1 cellular context compared by ENCODE assay signal in the genomic region with DNA sequence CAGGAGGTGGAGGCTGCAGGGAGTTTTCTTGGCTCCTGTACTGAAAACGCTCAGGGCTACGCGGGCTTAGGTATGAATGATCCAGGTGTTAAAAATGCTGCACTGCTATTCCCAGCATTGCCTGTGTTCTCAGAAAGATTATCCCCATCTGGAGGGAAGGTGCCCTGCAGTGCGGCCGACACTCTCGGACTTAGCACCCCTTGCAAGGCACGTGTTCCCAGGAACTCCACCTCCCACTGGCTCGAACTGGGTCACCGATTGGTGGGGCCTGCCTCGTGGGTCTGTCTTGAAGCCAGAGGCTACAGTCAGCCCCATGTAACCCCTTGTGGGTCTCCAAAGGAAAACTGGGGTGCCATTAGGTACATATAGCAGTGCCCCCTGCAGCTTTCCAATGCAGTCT.
TF ChIP-seq lines count a peak whose summit lies in the region.

No MANE protein-coding gene starts in this region.

TF ChIP-seq in HepG2, 621 proteins besides CTCF, POLR2A, EP300 and RAD21 (continued from another document and continues in another):
- TF ChIP-seq ZNF710 (CRISPR knock-in tag; IDR thresholded peaks at IDR 0.05; ENCODE audit: borderline replicate concordance) (no peak), GTF2F1 (IDR thresholded peaks at IDR 0.05; ENCODE audit: low read length) (no peak), HDAC1 (CRISPR knock-in tag; IDR thresholded peaks at IDR 0.05) (no peak), ZNF383 (CRISPR knock-in tag; IDR thresholded peaks at IDR 0.05; ENCODE audit: borderline replicate concordance) (no peak), ZNF142 (CRISPR knock-in tag; IDR thresholded peaks at IDR 0.05) (no peak), SOX5 (CRISPR knock-in tag; IDR thresholded peaks at IDR 0.05; ENCODE audit: borderline replicate concordance) (no peak), ZNF296 (CRISPR knock-in tag; conservative IDR thresholded peaks at IDR 0.05) (no peak), RXRA (CRISPR knock-in tag; IDR thresholded peaks at IDR 0.05) (no peak), KDM5B (CRISPR knock-in tag; IDR thresholded peaks at IDR 0.05; ENCODE audit: borderline replicate concordance) (peak; percentile 53; the same call in 1 of the 2 replicates), ZNF44 (CRISPR knock-in tag; IDR thresholded peaks at IDR 0.05) (no peak), ZNF136 (CRISPR knock-in tag; IDR thresholded peaks at IDR 0.05; ENCODE audit: low read depth) (no peak), SP2 (CRISPR knock-in tag; IDR thresholded peaks at IDR 0.05) (no peak), DMAP1 (CRISPR knock-in tag; IDR thresholded peaks at IDR 0.05) (no peak), NFKB2 (CRISPR knock-in tag; IDR thresholded peaks at IDR 0.05; ENCODE audit: borderline replicate concordance) (peak; percentile 50; the same call in 1 of the 2 replicates), HNRNPH1 (optimal IDR thresholded peaks at IDR 0.05; ENCODE audit: low read depth, low read length) (no peak), NFIB (CRISPR knock-in tag; IDR thresholded peaks at IDR 0.05; ENCODE audit: borderline replicate concordance) (no peak), PAX8 (CRISPR knock-in tag; IDR thresholded peaks at IDR 0.05; ENCODE audit: borderline replicate concordance) (no peak), ZNF616 (CRISPR knock-in tag; IDR thresholded peaks at IDR 0.05; ENCODE audit: low read depth) (0 out of 2 replicates have a peak, but pooled peaks have one; percentile 37), ZNF530 (CRISPR knock-in tag; IDR thresholded peaks at IDR 0.05; ENCODE audit: low read depth) (no peak), TFAP4 (IDR thresholded peaks at IDR 0.05; ENCODE audit: borderline replicate concordance, low read depth) (no peak), PPARG (CRISPR knock-in tag; conservative IDR thresholded peaks at IDR 0.05) (no peak), HBP1 (CRISPR knock-in tag; IDR thresholded peaks at IDR 0.05; ENCODE audit: low read depth) (no peak), TP53 (CRISPR knock-in tag; conservative IDR thresholded peaks at IDR 0.05) (no peak), ZNF326 (CRISPR knock-in tag; IDR thresholded peaks at IDR 0.05; ENCODE audit: borderline replicate concordance) (no peak), NFYC (CRISPR knock-in tag; IDR thresholded peaks at IDR 0.05) (peak; percentile 42; the same call in 1 of the 2 replicates), CEBPZ (IDR thresholded peaks at IDR 0.05; ENCODE audit: low read length) (no peak), ATF1 (CRISPR knock-in tag; IDR thresholded peaks at IDR 0.05) (no peak), KMT2B (CRISPR knock-in tag; IDR thresholded peaks at IDR 0.05) (no peak), GFI1 (CRISPR knock-in tag; IDR thresholded peaks at IDR 0.05; ENCODE audit: borderline replicate concordance) (no peak; the same call in 1 of the 2 replicates), ZNF550 (CRISPR knock-in tag; IDR thresholded peaks at IDR 0.05; ENCODE audit: borderline replicate concordance) (no peak), MAZ (IDR thresholded peaks at IDR 0.05; ENCODE audit: borderline replicate concordance, low read depth, low read length) (no peak), MAZ (CRISPR knock-in tag; IDR thresholded peaks at IDR 0.05; ENCODE audit: low read depth) (no peak), ZNF761 (CRISPR knock-in tag; conservative IDR thresholded peaks at IDR 0.05) (no peak)
- TF ChIP-seq, protein P1, sequence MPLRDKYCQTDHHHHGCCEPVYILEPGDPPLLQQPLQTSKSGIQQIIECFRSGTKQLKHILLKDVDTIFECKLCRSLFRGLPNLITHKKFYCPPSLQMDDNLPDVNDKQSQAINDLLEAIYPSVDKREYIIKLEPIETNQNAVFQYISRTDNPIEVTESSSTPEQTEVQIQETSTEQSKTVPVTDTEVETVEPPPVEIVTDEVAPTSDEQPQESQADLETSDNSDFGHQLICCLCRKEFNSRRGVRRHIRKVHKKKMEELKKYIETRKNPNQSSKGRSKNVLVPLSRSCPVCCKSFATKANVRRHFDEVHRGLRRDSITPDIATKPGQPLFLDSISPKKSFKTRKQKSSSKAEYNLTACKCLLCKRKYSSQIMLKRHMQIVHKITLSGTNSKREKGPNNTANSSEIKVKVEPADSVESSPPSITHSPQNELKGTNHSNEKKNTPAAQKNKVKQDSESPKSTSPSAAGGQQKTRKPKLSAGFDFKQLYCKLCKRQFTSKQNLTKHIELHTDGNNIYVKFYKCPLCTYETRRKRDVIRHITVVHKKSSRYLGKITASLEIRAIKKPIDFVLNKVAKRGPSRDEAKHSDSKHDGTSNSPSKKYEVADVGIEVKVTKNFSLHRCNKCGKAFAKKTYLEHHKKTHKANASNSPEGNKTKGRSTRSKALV (CRISPR knock-in tag; IDR thresholded peaks at IDR 0.05): no peak
- TF ChIP-seq, protein P2, sequence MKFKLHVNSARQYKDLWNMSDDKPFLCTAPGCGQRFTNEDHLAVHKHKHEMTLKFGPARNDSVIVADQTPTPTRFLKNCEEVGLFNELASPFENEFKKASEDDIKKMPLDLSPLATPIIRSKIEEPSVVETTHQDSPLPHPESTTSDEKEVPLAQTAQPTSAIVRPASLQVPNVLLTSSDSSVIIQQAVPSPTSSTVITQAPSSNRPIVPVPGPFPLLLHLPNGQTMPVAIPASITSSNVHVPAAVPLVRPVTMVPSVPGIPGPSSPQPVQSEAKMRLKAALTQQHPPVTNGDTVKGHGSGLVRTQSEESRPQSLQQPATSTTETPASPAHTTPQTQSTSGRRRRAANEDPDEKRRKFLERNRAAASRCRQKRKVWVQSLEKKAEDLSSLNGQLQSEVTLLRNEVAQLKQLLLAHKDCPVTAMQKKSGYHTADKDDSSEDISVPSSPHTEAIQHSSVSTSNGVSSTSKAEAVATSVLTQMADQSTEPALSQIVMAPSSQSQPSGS (CRISPR knock-in tag; IDR thresholded peaks at IDR 0.05): no peak
- TF ChIP-seq, protein P3, sequence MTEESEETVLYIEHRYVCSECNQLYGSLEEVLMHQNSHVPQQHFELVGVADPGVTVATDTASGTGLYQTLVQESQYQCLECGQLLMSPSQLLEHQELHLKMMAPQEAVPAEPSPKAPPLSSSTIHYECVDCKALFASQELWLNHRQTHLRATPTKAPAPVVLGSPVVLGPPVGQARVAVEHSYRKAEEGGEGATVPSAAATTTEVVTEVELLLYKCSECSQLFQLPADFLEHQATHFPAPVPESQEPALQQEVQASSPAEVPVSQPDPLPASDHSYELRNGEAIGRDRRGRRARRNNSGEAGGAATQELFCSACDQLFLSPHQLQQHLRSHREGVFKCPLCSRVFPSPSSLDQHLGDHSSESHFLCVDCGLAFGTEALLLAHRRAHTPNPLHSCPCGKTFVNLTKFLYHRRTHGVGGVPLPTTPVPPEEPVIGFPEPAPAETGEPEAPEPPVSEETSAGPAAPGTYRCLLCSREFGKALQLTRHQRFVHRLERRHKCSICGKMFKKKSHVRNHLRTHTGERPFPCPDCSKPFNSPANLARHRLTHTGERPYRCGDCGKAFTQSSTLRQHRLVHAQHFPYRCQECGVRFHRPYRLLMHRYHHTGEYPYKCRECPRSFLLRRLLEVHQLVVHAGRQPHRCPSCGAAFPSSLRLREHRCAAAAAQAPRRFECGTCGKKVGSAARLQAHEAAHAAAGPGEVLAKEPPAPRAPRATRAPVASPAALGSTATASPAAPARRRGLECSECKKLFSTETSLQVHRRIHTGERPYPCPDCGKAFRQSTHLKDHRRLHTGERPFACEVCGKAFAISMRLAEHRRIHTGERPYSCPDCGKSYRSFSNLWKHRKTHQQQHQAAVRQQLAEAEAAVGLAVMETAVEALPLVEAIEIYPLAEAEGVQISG (CRISPR knock-in tag; IDR thresholded peaks at IDR 0.05): peak; percentile 48; the same call in 1 of the 2 replicates
- TF ChIP-seq, protein P4, sequence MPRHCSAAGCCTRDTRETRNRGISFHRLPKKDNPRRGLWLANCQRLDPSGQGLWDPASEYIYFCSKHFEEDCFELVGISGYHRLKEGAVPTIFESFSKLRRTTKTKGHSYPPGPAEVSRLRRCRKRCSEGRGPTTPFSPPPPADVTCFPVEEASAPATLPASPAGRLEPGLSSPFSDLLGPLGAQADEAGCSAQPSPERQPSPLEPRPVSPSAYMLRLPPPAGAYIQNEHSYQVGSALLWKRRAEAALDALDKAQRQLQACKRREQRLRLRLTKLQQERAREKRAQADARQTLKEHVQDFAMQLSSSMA (CRISPR knock-in tag; IDR thresholded peaks at IDR 0.05): no peak
